23 cellular contexts compared by ENCODE assay signal in the genomic region with DNA sequence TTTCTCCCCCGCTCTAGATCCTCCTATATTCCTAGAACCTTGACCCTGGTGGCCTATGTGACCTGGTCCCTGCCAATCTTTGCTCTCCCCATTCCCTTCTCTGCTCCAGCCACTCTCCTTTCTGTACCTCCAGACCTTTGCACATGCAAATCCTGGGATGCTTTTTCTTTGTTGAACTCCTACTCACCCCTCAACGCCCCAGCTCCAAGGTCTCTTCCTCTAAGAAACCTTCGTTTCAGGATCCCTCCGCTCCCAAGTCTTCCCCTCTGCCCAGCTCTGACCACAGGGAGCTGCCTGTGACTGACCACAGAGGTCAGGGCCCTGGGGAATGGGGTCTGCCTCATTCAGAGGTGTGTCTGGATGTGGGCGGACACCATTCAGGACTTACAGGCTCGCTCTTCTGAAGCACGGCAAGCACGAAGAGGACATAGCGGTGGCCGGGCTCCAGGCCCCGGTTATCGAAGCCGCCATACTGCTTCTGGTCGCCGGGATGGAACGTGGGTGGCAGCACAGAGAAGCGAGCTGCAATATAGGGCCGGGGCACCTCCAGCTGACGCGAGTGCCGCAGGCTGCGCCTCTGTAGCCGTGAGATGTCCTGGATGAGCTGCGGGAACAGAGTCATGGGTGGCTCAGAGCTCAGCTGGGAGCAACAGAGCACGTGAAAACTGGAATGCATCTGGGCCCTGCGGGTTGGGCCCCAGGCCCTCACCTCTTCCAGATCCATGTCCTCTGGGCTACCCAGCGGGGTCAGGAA.
DNase-seq lines count a peak whose midpoint lies in the region; TF ChIP-seq lines count a peak whose summit lies in the region.
"Had no signal": no experiment of that assay in that cellular context is flagged by ENCODE, and none has a peak within 500 bp of the region (broad histone marks: within the 10 kb centered on the region; RNA-seq: fewer than 3 reads in every experiment).

No MANE protein-coding gene starts in this region.

- no peaks in the 10 kb centered on the region for H3K27me3 ChIP-seq in endodermal cell (ENCODE audit: control insufficient read depth, insufficient read depth, low read length, poor library complexity, severe bottlenecking)
- no peaks in the 10 kb centered on the region for H3K27me3 ChIP-seq in osteoblast (ENCODE audit: insufficient read depth, low read length)
- H3K27me3 ChIP-seq in MG63, result no peaks in the 10 kb centered on the region
- H3K27me3 ChIP-seq: BE2C; BLaER1 treated with 17β-estradiol and CSF1 and Interleukin-3, amounts not matched to agents 10 nM and 100 nM had no signal

- no peaks in the 10 kb centered on the region for H3K79me2 ChIP-seq in osteoblast (ENCODE audit: insufficient read depth, low read length)

- no peaks in the 10 kb centered on the region for H3K27me3 Mint-ChIP-seq in activated naive CD4-positive, alpha-beta T cell treated with anti-CD3 and anti-CD28 coated beads, Interleukin-2, amount 50 U/mL, for 24 hours
- no peaks in the 10 kb centered on the region for H3K27me3 Mint-ChIP-seq in activated naive CD4-positive, alpha-beta T cell treated with anti-CD3 and anti-CD28 coated beads for 36 hours (ENCODE audit: low read depth)
- no peaks in the 10 kb centered on the region for H3K27me3 Mint-ChIP-seq in endodermal cell (ENCODE audit: insufficient read depth)

- TF ChIP-seq POLR2A in lower leg skin (IDR thresholded peaks at IDR 0.05), result no peak

- H3K9me3 ChIP-seq in endodermal cell (ENCODE audit: control insufficient read depth, low read length) (no peaks in the 10 kb centered on the region), osteoblast (ENCODE audit: low read depth, low read length) (no peaks in the 10 kb centered on the region), MG63 (no peaks in the 10 kb centered on the region)
- H3K9me3 ChIP-seq: A549; BE2C; BLaER1 treated with 17β-estradiol and CSF1 and Interleukin-3, amounts not matched to agents 10 nM and 100 nM had no signal

- H3K4me3 ChIP-seq in endodermal cell (ENCODE audit: low read length) (no peak overlapping the region), osteoblast (ENCODE audit: insufficient read depth, low read length) (no peak overlapping the region), MG63 (no peak overlapping the region), lower leg skin (ENCODE audit: low read depth, poor library complexity, severe bottlenecking) (no peak overlapping the region)
- H3K4me3 ChIP-seq: A549; BLaER1 treated with 17β-estradiol and CSF1 and Interleukin-3, amounts not matched to agents 10 nM and 100 nM; GM12878; GM23248 had no signal

- H3K4me1 ChIP-seq in endodermal cell (ENCODE audit: control insufficient read depth, insufficient read depth, low read length) (no peaks in the 10 kb centered on the region), osteoblast (ENCODE audit: insufficient read depth, low read length) (no peaks in the 10 kb centered on the region)
- H3K4me1 ChIP-seq: BE2C had no signal

- no peak overlapping the region for H3K4me2 ChIP-seq in osteoblast (ENCODE audit: insufficient read depth, low read length)
- H3K4me2 ChIP-seq: A549; BLaER1 treated with 17β-estradiol and CSF1 and Interleukin-3, amounts not matched to agents 10 nM and 100 nM had no signal

- WGBS in endodermal cell (ENCODE audit: insufficient coverage in 1 of 2, insufficient read length in 1 of 2), 2 experiments, result 95 to 96% methylated on average over 19 to 27 of the region's 27 CpGs
- 97% methylated on average over 27 of the region's 27 CpGs for WGBS in lower leg skin, 2 donors

- H3K36me3 ChIP-seq in endodermal cell (ENCODE audit: control insufficient read depth, insufficient read depth, low read length) (peaks cover 70% of the 10 kb centered on the region), osteoblast (ENCODE audit: insufficient read depth, low read length) (peaks cover 64% of the 10 kb centered on the region), MG63 (no peaks in the 10 kb centered on the region)

- H3K9me3 Mint-ChIP-seq in activated naive CD4-positive, alpha-beta T cell treated with anti-CD3 and anti-CD28 coated beads, Interleukin-2, amount 50 U/mL, for 24 hours, result no peaks in the 10 kb centered on the region
- no peaks in the 10 kb centered on the region for H3K9me3 Mint-ChIP-seq in activated naive CD4-positive, alpha-beta T cell treated with anti-CD3 and anti-CD28 coated beads for 36 hours
- H3K9me3 Mint-ChIP-seq in endodermal cell, result peaks cover 3% of the 10 kb centered on the region
- H3K9me3 Mint-ChIP-seq: CD4-positive, alpha-beta T cell; CD8-positive, alpha-beta memory T cell; HFFc6 had no signal

- no peaks in the 10 kb centered on the region for H3K4me1 Mint-ChIP-seq in activated naive CD4-positive, alpha-beta T cell treated with anti-CD3 and anti-CD28 coated beads, Interleukin-2, amount 50 U/mL, for 24 hours
- H3K4me1 Mint-ChIP-seq in activated naive CD4-positive, alpha-beta T cell treated with anti-CD3 and anti-CD28 coated beads for 36 hours (ENCODE audit: low read depth), result no peaks in the 10 kb centered on the region
- no peaks in the 10 kb centered on the region for H3K4me1 Mint-ChIP-seq in endodermal cell
- H3K4me1 Mint-ChIP-seq: CD8-positive, alpha-beta memory T cell had no signal

- DNase-seq in activated naive CD4-positive, alpha-beta T cell treated with anti-CD3 and anti-CD28 coated beads for 36 hours, result no peak
- DNase-seq in endodermal cell, result no peak
- peak; percentile 55 for DNase-seq in osteoblast (ENCODE audit: insufficient read length, low spot score, missing footprints)
- no peak for DNase-seq in anterior cingulate cortex (lab: John Stamatoyannopoulos, UW)
- no peak for DNase-seq in MG63
- DNase-seq in lower leg skin (ENCODE audit: low spot score in 2 of 2), result no peak
- DNase-seq: 8988T; ACHN; AML-193; BE2C; CD4-positive, alpha-beta T cell; CD8-positive, alpha-beta memory T cell; DMS 273 treated with DMSO at 0.1 percent for 48 hours; DMS79; EL; GDM1; GM23248; HFFc6 had no signal

- H3K27ac ChIP-seq in endodermal cell (ENCODE audit: low read depth, low read length) (no peak overlapping the region), osteoblast (ENCODE audit: low read depth, low read length) (no peak overlapping the region)
- H3K27ac ChIP-seq: A549; BLaER1 treated with 17β-estradiol and CSF1 and Interleukin-3, amounts not matched to agents 10 nM and 100 nM; GM23248 had no signal

- H3K27ac Mint-ChIP-seq in activated naive CD4-positive, alpha-beta T cell treated with anti-CD3 and anti-CD28 coated beads, Interleukin-2, amount 50 U/mL, for 24 hours, result peak overlapping the region; percentile 63
- H3K27ac Mint-ChIP-seq in activated naive CD4-positive, alpha-beta T cell treated with anti-CD3 and anti-CD28 coated beads for 36 hours, result no peak overlapping the region
- H3K27ac Mint-ChIP-seq in endodermal cell, result peak overlapping the region; percentile 67
- H3K27ac Mint-ChIP-seq: CD14-positive monocyte; CD4-positive, alpha-beta T cell; HFFc6 had no signal

- TF ChIP-seq CTCF in endodermal cell (conservative IDR thresholded peaks at IDR 0.05), result no peak
- no peak for TF ChIP-seq CTCF in osteoblast (IDR thresholded peaks at IDR 0.05; ENCODE audit: extremely low read depth, low read depth, low read length)
- TF ChIP-seq CTCF in lower leg skin (IDR thresholded peaks at IDR 0.05), result no peak

- H4K20me1 ChIP-seq in osteoblast (ENCODE audit: insufficient read depth, low read length), result peaks cover 3% of the 10 kb centered on the region
- H4K20me1 ChIP-seq: BLaER1 treated with 17β-estradiol and CSF1 and Interleukin-3, amounts not matched to agents 10 nM and 100 nM had no signal

- no peak overlapping the region for H3K9ac ChIP-seq in endodermal cell (ENCODE audit: extremely low read depth, low read length, poor library complexity, severe bottlenecking)
- H3K9ac ChIP-seq: BLaER1 treated with 17β-estradiol and CSF1 and Interleukin-3, amounts not matched to agents 10 nM and 100 nM; GM23248 had no signal

- intact Hi-C loops in activated naive CD4-positive, alpha-beta T cell treated with anti-CD3 and anti-CD28 coated beads for 36 hours (cut with micrococcal nuclease), result no loop called here
- intact Hi-C loops in lower leg skin (cut with DNase I; ENCODE audit: low total_unique reads), result no loop called here

- CTCF ChIA-PET in activated naive CD4-positive, alpha-beta T cell treated with anti-CD3 and anti-CD28 coated beads for 36 hours (lab: Charles Lee), result no interaction called here

- H3K4me3 Mint-ChIP-seq in activated naive CD4-positive, alpha-beta T cell treated with anti-CD3 and anti-CD28 coated beads, Interleukin-2, amount 50 U/mL, for 24 hours, result no peak overlapping the region
- H3K4me3 Mint-ChIP-seq in activated naive CD4-positive, alpha-beta T cell treated with anti-CD3 and anti-CD28 coated beads for 36 hours, result no peak overlapping the region
- H3K4me3 Mint-ChIP-seq in endodermal cell, result no peak overlapping the region
- H3K4me3 Mint-ChIP-seq: CD14-positive monocyte; CD4-positive, alpha-beta T cell; CD8-positive, alpha-beta memory T cell; HFFc6 had no signal

- H3K36me3 Mint-ChIP-seq in activated naive CD4-positive, alpha-beta T cell treated with anti-CD3 and anti-CD28 coated beads, Interleukin-2, amount 50 U/mL, for 24 hours, result peaks cover 5% of the 10 kb centered on the region
- H3K36me3 Mint-ChIP-seq in activated naive CD4-positive, alpha-beta T cell treated with anti-CD3 and anti-CD28 coated beads for 36 hours (ENCODE audit: low read depth), result no peaks in the 10 kb centered on the region
- peaks cover 83% of the 10 kb centered on the region for H3K36me3 Mint-ChIP-seq in endodermal cell (ENCODE audit: low read depth)
- H3K36me3 Mint-ChIP-seq: CD14-positive monocyte; CD8-positive, alpha-beta memory T cell had no signal

- H2AFZ ChIP-seq in osteoblast (ENCODE audit: low read length), result no peak overlapping the region
- H2AFZ ChIP-seq: GM23248 had no signal
